In genomic region chr10:114413398-114413797, GRCh38 we compare ENCODE assay signal across 12 cellular contexts. TPM values are rescaled to one million over a fixed set of nuclear protein-coding genes. Genes with fewer than 3 reads are reported as not detected.
A peak's percentile ranks its signal among the peaks of the same experiment; 100 is the strongest.
DNase-seq lines count a peak whose midpoint lies in the region; ATAC-seq and TF ChIP-seq lines count a peak whose summit lies in the region.
"Had no signal": no experiment of that assay in that cellular context is flagged by ENCODE, and none has a peak within 500 bp of the region (broad histone marks: within the 10 kb centered on the region; RNA-seq: fewer than 3 reads in every experiment).

No MANE protein-coding gene starts in this region.

- TF ChIP-seq POLR2A in upper lobe of left lung (IDR thresholded peaks at IDR 0.05) (no peak), transverse colon (IDR thresholded peaks at IDR 0.05) (no peak)

- intact Hi-C loops in transverse colon (cut with DNase I; ENCODE audit: low total_unique reads), result no loop called here

- DNase-seq in NK-92 treated with Interleukin-12 subunit alpha and Interleukin-12 subunit beta, amount 100 ng/mL, for 24 hours (lab: John Stamatoyannopoulos, UW), result peak; percentile 32
- DNase-seq in NK-92 (lab: John Stamatoyannopoulos, UW; ENCODE audit: unreplicated experiment), result no peak
- DNase-seq in amniotic epithelial cell (ENCODE audit: low read depth), result peak; percentile 23
- DNase-seq in kidney tubule cell (ENCODE audit: low spot score), result peak; percentile 94
- peak in 1 of 2 donors; percentile 84 for DNase-seq in upper lobe of left lung
- no peak for DNase-seq in caudate nucleus (lab: John Stamatoyannopoulos, UW)
- no peak for DNase-seq in transverse colon
- DNase-seq: activated CD4-positive, alpha-beta T cell treated with anti-CD3 and anti-CD28 coated beads, Interleukin-2, amount 50 U/mL, for 1 hour; activated naive CD8-positive, alpha-beta T cell treated with anti-CD3 and anti-CD28 coated beads, Interleukin-2, amount 50 U/mL, for 24 hours; NCI-H2227 treated with DMSO at 0.1 percent for 48 hours had no signal

- H3K9me3 ChIP-seq in upper lobe of left lung (no peaks in the 10 kb centered on the region), transverse colon (no peaks in the 10 kb centered on the region)

- TF ChIP-seq CTCF in upper lobe of left lung (IDR thresholded peaks at IDR 0.05) (no peak), transverse colon (IDR thresholded peaks at IDR 0.05) (no peak)

- ATAC-seq in upper lobe of left lung (ENCODE audit: low FRiP score in 2 of 2), result peak; percentile 50 to 83
- ATAC-seq in GM21526 (IDR thresholded peaks at IDR 0.05; ENCODE audit: low FRiP score, unreplicated experiment), result no peak
- ATAC-seq: activated naive CD8-positive, alpha-beta T cell treated with anti-CD3 and anti-CD28 coated beads, Interleukin-2, amount 50 U/mL, for 24 hours had no signal

- WGBS in upper lobe of left lung, 2 donors, result 7 to 18% methylated on average over 3 to 4 of the region's 4 CpGs
- 36% methylated on average over 4 of the region's 4 CpGs; no CpG with 5 or more reads in 1 of the 2 donors for WGBS in transverse colon (ENCODE audit: low coverage in 1 of 2), 2 donors

- peaks cover 0 to 11% (median 8%) of the 10 kb centered on the region in 4 donors for H3K4me1 ChIP-seq in upper lobe of left lung
- peaks cover 0 to 9% (median 0%) of the 10 kb centered on the region in 4 donors for H3K4me1 ChIP-seq in transverse colon

- in situ Hi-C loops in transverse colon (cut with MboI; ENCODE audit: low pct_ligation_motif_present in 1 of 4, low pct_unique_long_range_greater_than_20kb in 1 of 4, low sequenced_read_pairs in 3 of 4), result no loop called here

- H3K27ac ChIP-seq in upper lobe of left lung, result peak overlapping the region in 1 of 4 donors; percentile 18
- no peak overlapping the region for H3K27ac ChIP-seq in caudate nucleus (ENCODE audit: low read depth, low read length)
- H3K27ac ChIP-seq in transverse colon, result no peak overlapping the region
- H3K27ac ChIP-seq: neural progenitor cell had no signal

- no peak overlapping the region for H3K4me3 ChIP-seq in upper lobe of left lung
- H3K4me3 ChIP-seq in transverse colon, result no peak overlapping the region
- H3K4me3 ChIP-seq: neural progenitor cell had no signal

- H3K27me3 ChIP-seq in upper lobe of left lung (no peaks in the 10 kb centered on the region), transverse colon (peaks cover under 1% of the 10 kb centered on the region)
- H3K27me3 ChIP-seq: neural progenitor cell had no signal

- TF ChIP-seq EP300 in upper lobe of left lung (IDR thresholded peaks at IDR 0.05) (no peak), transverse colon (IDR thresholded peaks at IDR 0.05; ENCODE audit: low read depth) (no peak)

- H3K36me3 ChIP-seq in upper lobe of left lung (no peaks in the 10 kb centered on the region), transverse colon (no peaks in the 10 kb centered on the region)
- H3K36me3 ChIP-seq: neural progenitor cell had no signal

RNA-seq across cellular contexts. Expression of gene AFAP1L2, which starts 9.1 kb away (rescaled TPM):
- total RNA-seq in upper lobe of left lung (1 to 10 TPM; 2.3 to 9.6 (median 3.4) TPM), transverse colon (10 to 100 TPM; 12.2 to 42.6 (median 13.2) TPM)

Comparison
In these comparisons a context has a peak if more than half of its experiments do, and no peak if none do; other contexts are left out.
1. DNase-seq: peak in NK-92 treated with Interleukin-12 subunit alpha and Interleukin-12 subunit beta, amount 100 ng/mL, for 24 hours (single experiment), amniotic epithelial cell (single experiment) and kidney tubule cell (single experiment); none in NK-92 (single experiment), caudate nucleus (0 of 61) and transverse colon (single experiment).